ENCODE assay signal across 9 cellular contexts in genomic region chrX:135112096-135112729, GRCh38. TPM values are rescaled to one million over a fixed set of nuclear protein-coding genes. Genes with fewer than 3 reads are reported as not detected.
DNase-seq lines count a peak whose midpoint lies in the region; ATAC-seq, FAIRE-seq and TF ChIP-seq lines count a peak whose summit lies in the region.
"Had no signal": no experiment of that assay in that cellular context is flagged by ENCODE, and none has a peak within 500 bp of the region (broad histone marks: within the 10 kb centered on the region; RNA-seq: fewer than 3 reads in every experiment).

No MANE protein-coding gene starts in this region.

- H3K4me3 Mint-ChIP-seq in MCF 10A (ENCODE audit: unreplicated experiment) (no peak overlapping the region), HFFc6 (no peak overlapping the region)

- H3K27me3 Mint-ChIP-seq in MCF 10A (ENCODE audit: insufficient read depth, unreplicated experiment) (peaks cover 58% of the 10 kb centered on the region), HFFc6 (ENCODE audit: insufficient read depth) (peaks cover 4% of the 10 kb centered on the region)

- no peak overlapping the region for H3K27ac Mint-ChIP-seq in MCF 10A (ENCODE audit: low read depth, unreplicated experiment)
- H3K27ac Mint-ChIP-seq in HFFc6: no peak overlapping the region

- BruUV-seq in MCF 10A (replicated peaks; lab: Mats Ljungman, UMichigan): no TSS peak

- H3K4me1 ChIP-seq in breast epithelium: no peaks in the 10 kb centered on the region

- intact Hi-C loops in MCF 10A (cut with micrococcal nuclease) (no loop called here), breast epithelium (cut with DNase I; ENCODE audit: low total_unique reads) (no loop called here)

- in situ Hi-C loops in SK-MEL-5 (cut with HindIII; ENCODE audit: low pct_unique_long_range_greater_than_20kb, low sequenced_read_pairs): no loop called here

- POLR2A ChIA-PET in MCF 10A (lab: Yijun Ruan, JAX): interaction anchor here (0.6 kb wide), 3 partner anchors 8 to 410 kb away, joined by 3 read pairs; no protein-coding TSS in a partner anchor

- no peaks in the 10 kb centered on the region for H3K9me3 Mint-ChIP-seq in MCF 10A (ENCODE audit: unreplicated experiment)
- H3K9me3 Mint-ChIP-seq in HFFc6: no peaks in the 10 kb centered on the region

- H3K9me3 ChIP-seq in breast epithelium: no peaks in the 10 kb centered on the region

- H3K4me3 ChIP-seq in breast epithelium (no peak overlapping the region), bronchial epithelial cell (ENCODE audit: low read depth, low read length) (no peak overlapping the region)

- no peak overlapping the region for H3K27ac ChIP-seq in breast epithelium

- peak; percentile 49 for DNase-seq in MCF 10A (ENCODE audit: unreplicated experiment)
- DNase-seq in breast epithelium (ENCODE audit: low spot score in 2 of 2): no peak
- peak; percentile 13 for DNase-seq in HFFc6
- DNase-seq in SK-MEL-5 (ENCODE audit: low read depth, low spot score): peak; percentile 61
- DNase-seq in bronchial epithelial cell (ENCODE audit: low read depth): peak; percentile 23
- DNase-seq in midbrain (lab: John Stamatoyannopoulos, UW): peak; percentile 3

- no peak for TF ChIP-seq POLR2A in breast epithelium (IDR thresholded peaks at IDR 0.05)

- H3K36me3 ChIP-seq in breast epithelium: no peaks in the 10 kb centered on the region
- no peaks in the 10 kb centered on the region for H3K36me3 ChIP-seq in bronchial epithelial cell (ENCODE audit: control insufficient read depth, insufficient read depth, low read length)

- H3K36me3 Mint-ChIP-seq in MCF 10A (ENCODE audit: insufficient read depth, unreplicated experiment) (no peaks in the 10 kb centered on the region), HFFc6 (ENCODE audit: low read depth) (no peaks in the 10 kb centered on the region)

- peak; percentile 7 for FAIRE-seq in bronchial epithelial cell (lab: Jason Lieb, UNC)
- FAIRE-seq: endometrium had no signal

- H3K27me3 ChIP-seq in breast epithelium (peaks cover 0 to 37% of the 10 kb centered on the region in 2 donors), bronchial epithelial cell (ENCODE audit: control insufficient read depth, insufficient read depth, low read length) (no peaks in the 10 kb centered on the region)

- no peaks in the 10 kb centered on the region for H3K4me1 Mint-ChIP-seq in MCF 10A (ENCODE audit: insufficient read depth, unreplicated experiment)
- no peaks in the 10 kb centered on the region for H3K4me1 Mint-ChIP-seq in HFFc6 (ENCODE audit: low read depth)

- TF ChIP-seq CTCF in MCF 10A (IDR thresholded peaks at IDR 0.05; ENCODE audit: unreplicated experiment): peak; percentile 56
- TF ChIP-seq CTCF in breast epithelium (IDR thresholded peaks at IDR 0.05): peak in 1 of 3 donors; percentile 33
- peak; percentile 74 for TF ChIP-seq CTCF in HFFc6 (IDR thresholded peaks at IDR 0.05)
- TF ChIP-seq CTCF in bronchial epithelial cell (IDR thresholded peaks at IDR 0.05; ENCODE audit: insufficient read depth, low read length, severe bottlenecking): peak; percentile 72

- ATAC-seq in HG03565 (IDR thresholded peaks at IDR 0.05; ENCODE audit: unreplicated experiment): no peak
- ATAC-seq in HG03457 (IDR thresholded peaks at IDR 0.05; ENCODE audit: unreplicated experiment): no peak

- CTCF ChIA-PET in MCF 10A (lab: Yijun Ruan, JAX): interaction anchor here (0.6 to 2.4 kb wide), 19 partner anchors 10 to 1155 kb away, joined by 3 to 9 read pairs (median 4); no protein-coding TSS in a partner anchor

RNA-seq across cellular contexts. Expression of gene ETDB, which starts 8.1 kb away (rescaled TPM):
- total RNA-seq in MCF 10A (2022) (not detected in 2 replicates), breast epithelium (not detected), bronchial epithelial cell (not detected in 2 replicates)
- total RNA-seq in HFFc6 (2021; fragmentation: NEBNext Ultra II Directional; extraction: Animal tissue kit (Norgen Biotek cat#: 25700)): not detected
- not detected in 2 replicates for total RNA-seq in SK-MEL-5 (2014; rRNA removed; shearing (Covaris generic))
- polyA plus RNA-seq in SK-MEL-5 (2015; cell fraction: cytosol; rRNA removed): not detected in 2 replicates
- not detected in 2 replicates for polyA plus RNA-seq in SK-MEL-5 (2015; cell fraction: nucleus; rRNA removed)

RNA-seq across cellular contexts. Expression of gene SMIM10L2B, which starts 13.7 kb away (rescaled TPM):
- total RNA-seq in MCF 10A (2022): 0.12 and 0.15 TPM in 2 replicates
- total RNA-seq in breast epithelium: 1 to 10 TPM in 2 of 3 donors, under 1 TPM in 1; 0.98 to 4.1 (median 1.4) TPM
- under 1 TPM; 0.26 to 0.69 (median 0.38) TPM for total RNA-seq in HFFc6 (2021; fragmentation: NEBNext Ultra II Directional; extraction: Animal tissue kit (Norgen Biotek cat#: 25700))
- 0.37 and 0.48 TPM in 2 replicates for total RNA-seq in SK-MEL-5 (2014; rRNA removed; shearing (Covaris generic))
- 0.80 and 1.2 TPM in 2 replicates for polyA plus RNA-seq in SK-MEL-5 (2015; cell fraction: cytosol; rRNA removed)
- polyA plus RNA-seq in SK-MEL-5 (2015; cell fraction: nucleus; rRNA removed): 0.63 TPM in 1 of 2 replicates, not detected in the other
- total RNA-seq in bronchial epithelial cell: 0.38 and 0.53 TPM in 2 replicates

RNA-seq across cellular contexts. Expression of gene CT55, which starts 59.0 kb away (rescaled TPM):
- total RNA-seq in MCF 10A (2022) (not detected in 2 replicates), breast epithelium (not detected), bronchial epithelial cell (not detected in 2 replicates)
- not detected for total RNA-seq in HFFc6 (2021; fragmentation: NEBNext Ultra II Directional; extraction: Animal tissue kit (Norgen Biotek cat#: 25700))
- total RNA-seq in SK-MEL-5 (2014; rRNA removed; shearing (Covaris generic)): 5.9 and 7.1 TPM in 2 replicates
- polyA plus RNA-seq in SK-MEL-5 (2015; cell fraction: cytosol; rRNA removed): 7.8 and 8.7 TPM in 2 replicates
- 7.5 and 7.6 TPM in 2 replicates for polyA plus RNA-seq in SK-MEL-5 (2015; cell fraction: nucleus; rRNA removed)

Comparison
In these comparisons a context has a peak if more than half of its experiments do, and no peak if none do; other contexts are left out.
1. DNase-seq: peak in MCF 10A (single experiment), HFFc6 (single experiment), SK-MEL-5 (single experiment), bronchial epithelial cell (single experiment) and midbrain (single experiment); none in breast epithelium (0 of 2).